In the genomic region with DNA sequence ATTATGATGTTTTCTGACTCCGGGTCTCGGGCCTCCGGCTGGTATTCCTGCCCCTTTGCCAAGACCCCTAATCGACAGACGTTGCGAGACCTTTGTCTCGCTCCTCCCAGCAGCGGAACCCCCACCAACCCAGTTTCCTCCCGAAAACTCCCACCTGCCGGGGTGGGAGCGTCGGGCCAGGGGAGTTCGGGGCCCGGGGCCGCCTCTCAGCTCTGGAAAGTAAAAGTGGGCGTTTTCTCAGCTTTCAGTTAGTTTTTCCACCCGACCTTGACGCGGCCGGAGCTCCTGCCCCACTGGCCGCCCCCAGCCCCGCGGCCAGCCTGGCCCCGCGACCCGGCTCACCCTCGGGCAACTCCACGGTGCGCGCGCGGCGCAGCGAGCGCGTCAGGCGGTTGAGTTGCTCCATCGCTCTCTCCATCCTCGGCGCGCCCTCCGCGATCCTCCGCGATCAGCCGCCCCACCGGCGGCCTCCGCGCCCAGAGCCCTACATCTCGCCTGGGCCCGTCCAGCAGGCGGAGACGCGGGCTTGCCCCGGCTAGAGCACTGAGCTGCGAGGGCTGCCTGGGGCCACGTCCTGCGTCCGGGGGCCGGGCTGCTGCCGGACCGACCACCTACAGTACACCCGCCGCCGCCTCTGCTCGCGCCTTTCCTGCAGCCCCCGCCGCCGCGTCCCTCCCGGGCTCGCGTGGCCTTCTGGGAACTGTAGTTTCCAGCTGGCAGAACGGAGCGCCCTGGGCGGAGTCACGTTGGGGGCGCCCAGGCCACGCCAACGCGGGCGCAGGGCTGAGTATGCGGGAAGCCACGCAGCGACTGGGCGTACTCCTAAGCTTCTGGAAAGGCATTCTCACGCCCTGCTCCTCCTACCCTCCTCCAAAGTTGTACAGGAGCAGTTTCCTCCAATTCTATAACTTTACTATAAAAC, we compare ENCODE assay signal across 8 cellular contexts. TPM values are rescaled to one million over a fixed set of nuclear protein-coding genes. Genes with fewer than 3 reads are reported as not detected.
DNase-seq lines count a peak whose midpoint lies in the region; ATAC-seq and TF ChIP-seq lines count a peak whose summit lies in the region.

A gene with protein sequence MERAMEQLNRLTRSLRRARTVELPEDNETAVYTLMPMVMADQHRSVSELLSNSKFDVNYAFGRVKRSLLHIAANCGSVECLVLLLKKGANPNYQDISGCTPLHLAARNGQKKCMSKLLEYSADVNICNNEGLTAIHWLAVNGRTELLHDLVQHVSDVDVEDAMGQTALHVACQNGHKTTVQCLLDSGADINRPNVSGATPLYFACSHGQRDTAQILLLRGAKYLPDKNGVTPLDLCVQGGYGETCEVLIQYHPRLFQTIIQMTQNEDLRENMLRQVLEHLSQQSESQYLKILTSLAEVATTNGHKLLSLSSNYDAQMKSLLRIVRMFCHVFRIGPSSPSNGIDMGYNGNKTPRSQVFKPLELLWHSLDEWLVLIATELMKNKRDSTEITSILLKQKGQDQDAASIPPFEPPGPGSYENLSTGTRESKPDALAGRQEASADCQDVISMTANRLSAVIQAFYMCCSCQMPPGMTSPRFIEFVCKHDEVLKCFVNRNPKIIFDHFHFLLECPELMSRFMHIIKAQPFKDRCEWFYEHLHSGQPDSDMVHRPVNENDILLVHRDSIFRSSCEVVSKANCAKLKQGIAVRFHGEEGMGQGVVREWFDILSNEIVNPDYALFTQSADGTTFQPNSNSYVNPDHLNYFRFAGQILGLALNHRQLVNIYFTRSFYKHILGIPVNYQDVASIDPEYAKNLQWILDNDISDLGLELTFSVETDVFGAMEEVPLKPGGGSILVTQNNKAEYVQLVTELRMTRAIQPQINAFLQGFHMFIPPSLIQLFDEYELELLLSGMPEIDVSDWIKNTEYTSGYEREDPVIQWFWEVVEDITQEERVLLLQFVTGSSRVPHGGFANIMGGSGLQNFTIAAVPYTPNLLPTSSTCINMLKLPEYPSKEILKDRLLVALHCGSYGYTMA (minus strand): TSS at position 695 of the 922 bp plus-strand sequence. CDS start 277 bp downstream, at position 418.

- peaks cover 5% of the 10 kb centered on the region; the same call in 1 of the 2 replicates for H3K27me3 Mint-ChIP-seq in WTC11 (ENCODE audit: low read depth)

- DNase-seq in AG08396 (ENCODE audit: low spot score), result peak; percentile 95
- DNase-seq in NCI-H2196 treated with DMSO at 0.1 percent for 48 hours (lab: John Stamatoyannopoulos, UW; ENCODE audit: unreplicated experiment), result peak; percentile 76
- peak; percentile 94 for DNase-seq in WTC11 (ENCODE audit: low spot score)
- DNase-seq in caudate nucleus (lab: John Stamatoyannopoulos, UW), result peak in 60 of 61 donors; percentile 19 to 94 (median 86)
- peak; percentile 97 for DNase-seq in islet precursor cell
- DNase-seq in stimulated activated CD4-positive, alpha-beta T cell treated with anti-CD3 and anti-CD28 coated beads, Interleukin-12 subunit alpha, Interleukin-12 subunit beta, amount 100 ng/mL, for 48 hours (ENCODE audit: low read depth in 2 of 3, low spot score in 1 of 3), result peak; percentile 76 to 87 (median 81)

- TF ChIP-seq CTCF in WTC11 (IDR thresholded peaks at IDR 0.05), result no peak

- H3K4me3 Mint-ChIP-seq in WTC11, result peak within 1 kb of the TSS; percentile 97

- H3K27ac Mint-ChIP-seq in WTC11, result peak within 1 kb of the TSS; percentile 83; the same call in 1 of the 2 replicates

- CTCF ChIA-PET in WTC11 (lab: Charles Lee), result interaction anchor here (0.6 to 2.0 kb wide), 9 partner anchors 10 to 543 kb away, joined by 3 to 10 read pairs (median 3); partner anchors contain the start of gene PREP

- peak; percentile 98 for ATAC-seq in GM18873 (IDR thresholded peaks at IDR 0.05; ENCODE audit: low FRiP score, unreplicated experiment)
- peak; percentile 99 for ATAC-seq in HG03139 (IDR thresholded peaks at IDR 0.05; ENCODE audit: unreplicated experiment)
- ATAC-seq in WTC11, result peak; percentile 96

- H3K27ac ChIP-seq in caudate nucleus (ENCODE audit: low read depth, low read length), result peak within 1 kb of the TSS; percentile 33

- H3K9me3 Mint-ChIP-seq in WTC11, result no peaks in the 10 kb centered on the region

- H3K36me3 Mint-ChIP-seq in WTC11, result no peaks in the 10 kb centered on the region

- POLR2A ChIA-PET in WTC11 (lab: Charles Lee), result interaction anchor here (0.8 to 2.3 kb wide), 3 partner anchors 8 to 97 kb away, joined by 3 to 9 read pairs (median 5); partner anchors contain the start of gene LIN28B

- H3K4me1 Mint-ChIP-seq in WTC11, result peaks cover 20% of the 10 kb centered on the region

TF ChIP-seq in WTC11, 78 proteins besides CTCF, POLR2A, EP300 and RAD21 (continues in another document):
- TF ChIP-seq, protein P1, sequence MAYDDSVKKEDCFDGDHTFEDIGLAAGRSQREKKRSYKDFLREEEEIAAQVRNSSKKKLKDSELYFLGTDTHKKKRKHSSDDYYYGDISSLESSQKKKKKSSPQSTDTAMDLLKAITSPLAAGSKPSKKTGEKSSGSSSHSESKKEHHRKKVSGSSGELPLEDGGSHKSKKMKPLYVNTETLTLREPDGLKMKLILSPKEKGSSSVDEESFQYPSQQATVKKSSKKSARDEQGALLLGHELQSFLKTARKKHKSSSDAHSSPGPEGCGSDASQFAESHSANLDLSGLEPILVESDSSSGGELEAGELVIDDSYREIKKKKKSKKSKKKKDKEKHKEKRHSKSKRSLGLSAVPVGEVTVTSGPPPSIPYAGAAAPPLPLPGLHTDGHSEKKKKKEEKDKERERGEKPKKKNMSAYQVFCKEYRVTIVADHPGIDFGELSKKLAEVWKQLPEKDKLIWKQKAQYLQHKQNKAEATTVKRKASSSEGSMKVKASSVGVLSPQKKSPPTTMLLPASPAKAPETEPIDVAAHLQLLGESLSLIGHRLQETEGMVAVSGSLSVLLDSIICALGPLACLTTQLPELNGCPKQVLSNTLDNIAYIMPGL (CRISPR knock-in tag; IDR thresholded peaks at IDR 0.05), result peak; percentile 99
- TF ChIP-seq PRRX2 (CRISPR knock-in tag; IDR thresholded peaks at IDR 0.05), result no peak
- TF ChIP-seq, protein P2, sequence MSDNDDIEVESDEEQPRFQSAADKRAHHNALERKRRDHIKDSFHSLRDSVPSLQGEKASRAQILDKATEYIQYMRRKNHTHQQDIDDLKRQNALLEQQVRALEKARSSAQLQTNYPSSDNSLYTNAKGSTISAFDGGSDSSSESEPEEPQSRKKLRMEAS (CRISPR knock-in tag; IDR thresholded peaks at IDR 0.05), result 0 out of 2 replicates have a peak, but pooled peaks have one; percentile 71
- TF ChIP-seq, protein P3, sequence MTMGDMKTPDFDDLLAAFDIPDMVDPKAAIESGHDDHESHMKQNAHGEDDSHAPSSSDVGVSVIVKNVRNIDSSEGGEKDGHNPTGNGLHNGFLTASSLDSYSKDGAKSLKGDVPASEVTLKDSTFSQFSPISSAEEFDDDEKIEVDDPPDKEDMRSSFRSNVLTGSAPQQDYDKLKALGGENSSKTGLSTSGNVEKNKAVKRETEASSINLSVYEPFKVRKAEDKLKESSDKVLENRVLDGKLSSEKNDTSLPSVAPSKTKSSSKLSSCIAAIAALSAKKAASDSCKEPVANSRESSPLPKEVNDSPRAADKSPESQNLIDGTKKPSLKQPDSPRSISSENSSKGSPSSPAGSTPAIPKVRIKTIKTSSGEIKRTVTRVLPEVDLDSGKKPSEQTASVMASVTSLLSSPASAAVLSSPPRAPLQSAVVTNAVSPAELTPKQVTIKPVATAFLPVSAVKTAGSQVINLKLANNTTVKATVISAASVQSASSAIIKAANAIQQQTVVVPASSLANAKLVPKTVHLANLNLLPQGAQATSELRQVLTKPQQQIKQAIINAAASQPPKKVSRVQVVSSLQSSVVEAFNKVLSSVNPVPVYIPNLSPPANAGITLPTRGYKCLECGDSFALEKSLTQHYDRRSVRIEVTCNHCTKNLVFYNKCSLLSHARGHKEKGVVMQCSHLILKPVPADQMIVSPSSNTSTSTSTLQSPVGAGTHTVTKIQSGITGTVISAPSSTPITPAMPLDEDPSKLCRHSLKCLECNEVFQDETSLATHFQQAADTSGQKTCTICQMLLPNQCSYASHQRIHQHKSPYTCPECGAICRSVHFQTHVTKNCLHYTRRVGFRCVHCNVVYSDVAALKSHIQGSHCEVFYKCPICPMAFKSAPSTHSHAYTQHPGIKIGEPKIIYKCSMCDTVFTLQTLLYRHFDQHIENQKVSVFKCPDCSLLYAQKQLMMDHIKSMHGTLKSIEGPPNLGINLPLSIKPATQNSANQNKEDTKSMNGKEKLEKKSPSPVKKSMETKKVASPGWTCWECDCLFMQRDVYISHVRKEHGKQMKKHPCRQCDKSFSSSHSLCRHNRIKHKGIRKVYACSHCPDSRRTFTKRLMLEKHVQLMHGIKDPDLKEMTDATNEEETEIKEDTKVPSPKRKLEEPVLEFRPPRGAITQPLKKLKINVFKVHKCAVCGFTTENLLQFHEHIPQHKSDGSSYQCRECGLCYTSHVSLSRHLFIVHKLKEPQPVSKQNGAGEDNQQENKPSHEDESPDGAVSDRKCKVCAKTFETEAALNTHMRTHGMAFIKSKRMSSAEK (CRISPR knock-in tag; IDR thresholded peaks at IDR 0.05; ENCODE audit: borderline replicate concordance), result no peak
- no peak for TF ChIP-seq SMAD4 (CRISPR knock-in tag; IDR thresholded peaks at IDR 0.05)
- TF ChIP-seq, protein P4, sequence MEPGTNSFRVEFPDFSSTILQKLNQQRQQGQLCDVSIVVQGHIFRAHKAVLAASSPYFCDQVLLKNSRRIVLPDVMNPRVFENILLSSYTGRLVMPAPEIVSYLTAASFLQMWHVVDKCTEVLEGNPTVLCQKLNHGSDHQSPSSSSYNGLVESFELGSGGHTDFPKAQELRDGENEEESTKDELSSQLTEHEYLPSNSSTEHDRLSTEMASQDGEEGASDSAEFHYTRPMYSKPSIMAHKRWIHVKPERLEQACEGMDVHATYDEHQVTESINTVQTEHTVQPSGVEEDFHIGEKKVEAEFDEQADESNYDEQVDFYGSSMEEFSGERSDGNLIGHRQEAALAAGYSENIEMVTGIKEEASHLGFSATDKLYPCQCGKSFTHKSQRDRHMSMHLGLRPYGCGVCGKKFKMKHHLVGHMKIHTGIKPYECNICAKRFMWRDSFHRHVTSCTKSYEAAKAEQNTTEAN (CRISPR knock-in tag; IDR thresholded peaks at IDR 0.05), result no peak
- peak; percentile 45; the same call in 1 of the 2 replicates for TF ChIP-seq ZNF317 (CRISPR knock-in tag; IDR thresholded peaks at IDR 0.05; ENCODE audit: borderline replicate concordance, low read depth)
- TF ChIP-seq ZSCAN18 (CRISPR knock-in tag; IDR thresholded peaks at IDR 0.05), result no peak
- TF ChIP-seq ZNF396 (CRISPR knock-in tag; IDR thresholded peaks at IDR 0.05; ENCODE audit: borderline replicate concordance), result no peak

RNA-seq across cellular contexts. Expression of the gene that starts here (rescaled TPM):
- total RNA-seq in WTC11 (2021), result 18.1 to 21.7 TPM (median 21.6 TPM) in 3 replicates

Comparison
In these comparisons a context has a peak if more than half of its experiments do, and no peak if none do; other contexts are left out.
1. Peak in every context shown above with its lines: DNase-seq, ATAC-seq and H3K27ac ChIP-seq.